Comparison of ENCODE assay signal across 26 cellular contexts in genomic region chrX:150558424-150558823, GRCh38. TPM values are rescaled to one million over a fixed set of nuclear protein-coding genes. Genes with fewer than 3 reads are reported as not detected.
DNase-seq lines count a peak whose midpoint lies in the region; ATAC-seq, FAIRE-seq and TF ChIP-seq lines count a peak whose summit lies in the region.
"Had no signal": no experiment of that assay in that cellular context is flagged by ENCODE, and none has a peak within 500 bp of the region (broad histone marks: within the 10 kb centered on the region; RNA-seq: fewer than 3 reads in every experiment).

No MANE protein-coding gene starts in this region.

- H3K4me3 Mint-ChIP-seq in activated T-cell treated with anti-CD3 and anti-CD28 coated beads, Interleukin-2, amount 50 U/mL, for 4 hours, result no peak overlapping the region
- H3K4me3 Mint-ChIP-seq: CD4-positive, CD25-positive, alpha-beta regulatory T cell; T-cell had no signal

- H3K27ac ChIP-seq in HepG2 (ENCODE audit: extremely low read length, insufficient read depth, low read length), result no peak overlapping the region
- H3K27ac ChIP-seq in right lobe of liver, result no peak overlapping the region
- H3K27ac ChIP-seq in neuronal stem cell (replicated peaks; ENCODE audit: low read length), result no peak overlapping the region
- H3K27ac ChIP-seq: KMS-11 had no signal

- H3K4me1 ChIP-seq in HepG2 (ENCODE audit: insufficient read depth, low read length), result peaks cover 31% of the 10 kb centered on the region
- H3K4me1 ChIP-seq in right lobe of liver, result no peaks in the 10 kb centered on the region
- H3K4me1 ChIP-seq in neuronal stem cell (ENCODE audit: control insufficient read depth in 2 of 2, insufficient read depth in 1 of 2, low read depth in 1 of 2, low read length in 2 of 2), result peaks cover 0 to 3% of the 10 kb centered on the region in 2 donors
- H3K4me1 ChIP-seq: BE2C had no signal

- intact Hi-C loops in HepG2 (cut with micrococcal nuclease; ENCODE audit: unreplicated experiment) (no loop called here), right lobe of liver (cut with DNase I) (no loop called here)

- H3K4me1 Mint-ChIP-seq in activated T-cell treated with anti-CD3 and anti-CD28 coated beads, Interleukin-2, amount 50 U/mL, for 4 hours (ENCODE audit: low read depth), result no peaks in the 10 kb centered on the region
- H3K4me1 Mint-ChIP-seq: CD4-positive, CD25-positive, alpha-beta regulatory T cell; T-cell had no signal

- H2AK5ac ChIP-seq in neuronal stem cell (ENCODE audit: low read depth, low read length), result no peak overlapping the region

- TF ChIP-seq CTCF in HepG2 (CRISPR knock-in tag; IDR thresholded peaks at IDR 0.05) (no peak), right lobe of liver (IDR thresholded peaks at IDR 0.05) (no peak)

- no peak overlapping the region for H4K8ac ChIP-seq in neuronal stem cell (ENCODE audit: low read depth, low read length)

- H3K14ac ChIP-seq in neuronal stem cell (ENCODE audit: low read length), result no peak overlapping the region

- no peak overlapping the region for H3K18ac ChIP-seq in neuronal stem cell (ENCODE audit: low read length)

- TF ChIP-seq EP300 in HepG2 (IDR thresholded peaks at IDR 0.05; ENCODE audit: low read depth in 2 of 2, low read length in 2 of 2) (no peak), HepG2 (CRISPR knock-in tag; IDR thresholded peaks at IDR 0.05; ENCODE audit: borderline replicate concordance) (no peak)

- no peak for ATAC-seq in HepG2
- no peak for ATAC-seq in right lobe of liver
- ATAC-seq in activated T-cell treated with anti-CD3 and anti-CD28 coated beads, Interleukin-2, amount 50 U/mL, for 4 hours, result no peak
- ATAC-seq in HG03097 (IDR thresholded peaks at IDR 0.05; ENCODE audit: low FRiP score, unreplicated experiment), result no peak
- ATAC-seq: SK-N-SH treated with all-trans-retinoic acid at 6 μM for 48 hours, T-cell had no signal

- H2BK120ac ChIP-seq in neuronal stem cell (ENCODE audit: low read depth, low read length), result no peak overlapping the region

- no peak overlapping the region for H2BK15ac ChIP-seq in neuronal stem cell (ENCODE audit: low read length)

- H3K9ac ChIP-seq in HepG2 (ENCODE audit: insufficient read depth, low read depth, low read length), result no peak overlapping the region
- H3K9ac ChIP-seq in neuronal stem cell (ENCODE audit: low read depth, low read length, poor library complexity), result no peak overlapping the region
- H3K9ac ChIP-seq: KMS-11 had no signal

- H2AFZ ChIP-seq in HepG2 (ENCODE audit: low read length) (no peak overlapping the region), neuronal stem cell (ENCODE audit: low read length) (peak overlapping the region; percentile 71)

- CTCF ChIA-PET in HepG2 (lab: Yijun Ruan, JAX; ENCODE audit: low intra/inter-chr PET ratio, low total read pairs), result no interaction called here

- TF ChIP-seq POLR2A in HepG2 (IDR thresholded peaks at IDR 0.05; ENCODE audit: insufficient read depth in 1 of 2, low read depth in 2 of 2, low read length in 2 of 2) (no peak), right lobe of liver (IDR thresholded peaks at IDR 0.05) (no peak)

- H3K27me3 Mint-ChIP-seq in activated T-cell treated with anti-CD3 and anti-CD28 coated beads, Interleukin-2, amount 50 U/mL, for 4 hours (ENCODE audit: low read depth), result no peaks in the 10 kb centered on the region

- H3K4me3 ChIP-seq in HepG2 (replicated peaks in 1 of 3; ENCODE audit: insufficient read depth in 1 of 3, low read depth in 2 of 3, low read length in 3 of 3) (no peak overlapping the region), right lobe of liver (no peak overlapping the region), iPS-18c (ENCODE audit: insufficient read depth, low read depth, low read length) (peak overlapping the region; percentile 9; the same call in 1 of the 2 replicates), neuronal stem cell (ENCODE audit: low read length in 2 of 2) (no peak overlapping the region)

- no peak overlapping the region for H3K23ac ChIP-seq in neuronal stem cell (ENCODE audit: low read depth, low read length, poor library complexity)

- H3K9me3 ChIP-seq in HepG2 (ENCODE audit: low read length) (no peaks in the 10 kb centered on the region), right lobe of liver (no peaks in the 10 kb centered on the region), iPS-18c (ENCODE audit: control insufficient read depth, insufficient read depth, low read length) (no peaks in the 10 kb centered on the region), neuronal stem cell (replicated peaks in 1 of 2; ENCODE audit: control insufficient read depth in 2 of 2, insufficient read depth in 1 of 2, low read depth in 1 of 2, low read length in 2 of 2) (no peaks in the 10 kb centered on the region)
- H3K9me3 ChIP-seq: BE2C had no signal

- no peaks in the 10 kb centered on the region for H3K9me3 Mint-ChIP-seq in activated T-cell treated with anti-CD3 and anti-CD28 coated beads, Interleukin-2, amount 50 U/mL, for 4 hours
- H3K9me3 Mint-ChIP-seq: CD4-positive, CD25-positive, alpha-beta regulatory T cell; T-cell had no signal

- no peak overlapping the region for H3K4ac ChIP-seq in neuronal stem cell (ENCODE audit: low read length)

- in situ Hi-C loops in HepG2 (cut with HindIII; ENCODE audit: extremely low pct_ligation_motif_present, low pct_unique_long_range_greater_than_20kb), result no loop called here
- in situ Hi-C loops in G401 (cut with HindIII; ENCODE audit: low sequenced_read_pairs), result no loop called here

- no peak overlapping the region for H2BK5ac ChIP-seq in neuronal stem cell (ENCODE audit: low read length)

- WGBS in HepG2 (ENCODE audit: low lambda C conversion rate), result no CpG with 5 or more reads among the region's 7 CpGs
- WGBS in right lobe of liver (ENCODE audit: insufficient coverage, low coverage, low lambda C conversion rate, missing lambda C conversion rate), result 61% methylated on average over 5 of the region's 7 CpGs
- no CpG with 5 or more reads among the region's 7 CpGs for WGBS in neuronal stem cell (ENCODE audit: extremely low coverage in 2 of 2, insufficient read length in 2 of 2, insufficient replicate concordance in 1 of 2), 2 donors

- no peaks in the 10 kb centered on the region for H4K20me1 ChIP-seq in HepG2 (ENCODE audit: insufficient read depth, low read length)

- no peak overlapping the region for H4K91ac ChIP-seq in neuronal stem cell (ENCODE audit: low read depth, low read length, poor library complexity)

- FAIRE-seq in HepG2 (lab: Jason Lieb, UNC), result no peak
- FAIRE-seq: A204.1, GM12892 had no signal

- H3K27me3 ChIP-seq in HepG2 (ENCODE audit: control insufficient read depth in 1 of 2, insufficient read depth in 2 of 2, low read length in 2 of 2) (no peaks in the 10 kb centered on the region), right lobe of liver (no peaks in the 10 kb centered on the region), neuronal stem cell (ENCODE audit: control insufficient read depth in 3 of 3, insufficient read depth in 3 of 3, low read depth in 1 of 3, low read length in 3 of 3) (no peaks in the 10 kb centered on the region)
- H3K27me3 ChIP-seq: BE2C had no signal

- H3K36me3 ChIP-seq in HepG2 (replicated peaks in 1 of 2; ENCODE audit: control insufficient read depth in 1 of 2, insufficient read depth in 2 of 2, low read length in 2 of 2) (no peaks in the 10 kb centered on the region), right lobe of liver (no peaks in the 10 kb centered on the region), neuronal stem cell (replicated peaks in 1 of 2; ENCODE audit: control insufficient read depth in 2 of 2, insufficient read depth in 2 of 2, low read length in 2 of 2) (no peaks in the 10 kb centered on the region)
- H3K36me3 ChIP-seq: BE2C had no signal

- no peaks in the 10 kb centered on the region for H3K79me1 ChIP-seq in neuronal stem cell (ENCODE audit: low read depth, low read length)

- no peak for TF ChIP-seq RAD21 in HepG2 (CRISPR knock-in tag; IDR thresholded peaks at IDR 0.05)

- POLR2A ChIA-PET in HepG2 (lab: Yijun Ruan, JAX), result interaction anchor here (1.0 kb wide), 1 partner anchor 10 kb away, joined by 3 read pairs; the partner anchor contains the start of gene MTM1

- BruUV-seq in HepG2 (replicated peaks; lab: Mats Ljungman, UMichigan), result no TSS peak

- H3K79me2 ChIP-seq in HepG2 (ENCODE audit: insufficient read depth, low read length), result no peaks in the 10 kb centered on the region

- peak overlapping the region; percentile 23; the same call in 1 of the 2 replicates for H3K4me2 ChIP-seq in HepG2 (ENCODE audit: low read depth, low read length)
- H3K4me2 ChIP-seq in neuronal stem cell (ENCODE audit: insufficient read depth, low read length, poor library complexity, severe bottlenecking), result peak overlapping the region; percentile 25
- H3K4me2 ChIP-seq: KMS-11 had no signal

- H2BK12ac ChIP-seq in neuronal stem cell (ENCODE audit: low read length), result no peak overlapping the region

- DNase-seq in HepG2 (ENCODE audit: low spot score) (no peak), right lobe of liver (no peak), NCI-H69 (lab: John Stamatoyannopoulos, UW) (peak; percentile 7), neuronal stem cell (ENCODE audit: low spot score) (no peak), G401 (ENCODE audit: low spot score) (no peak)
- DNase-seq in activated T-cell treated with anti-CD3 and anti-CD28 coated beads, Interleukin-2, amount 50 U/mL, for 4 hours, result no peak
- DNase-seq: BE2C; CD4-positive, CD25-positive, alpha-beta regulatory T cell; COR-L47; DMS153; HCEC 1CT; MV-4-11; NCI-H1417 treated with DMSO at 0.1 percent for 48 hours; NCI-H2029; NCI-H2171 treated with DMSO at 0.1 percent for 48 hours; NCI-H446; NCI-H526 treated with DMSO at 0.1 percent for 48 hours; RPMI8226; SHP77 treated with DMSO at 0.1 percent for 48 hours; T-cell had no signal

- H3K36me3 Mint-ChIP-seq in activated T-cell treated with anti-CD3 and anti-CD28 coated beads, Interleukin-2, amount 50 U/mL, for 4 hours (ENCODE audit: insufficient read depth), result no peaks in the 10 kb centered on the region
- H3K36me3 Mint-ChIP-seq: CD4-positive, CD25-positive, alpha-beta regulatory T cell; T-cell had no signal

RNA-seq across cellular contexts. Expression of gene MTM1, which starts 10.0 kb away (rescaled TPM):
- 15.2 and 27.2 TPM in 2 replicates for total RNA-seq in HepG2 (2016; rRNA removed; fragmentation: Illumina TruSeq; extraction: Trizol)
- total RNA-seq in HepG2 (2016; cell fraction: cytosol; rRNA removed; fragmentation: Illumina TruSeq; extraction: Trizol; ENCODE audit: low read depth), result 15.6 and 17.4 TPM in 2 replicates
- 16.4 and 29.7 TPM in 2 replicates for total RNA-seq in HepG2 (2016; cell fraction: insoluble cytoplasmic fraction; rRNA removed; fragmentation: Illumina TruSeq; extraction: Trizol)
- total RNA-seq in HepG2 (2016; cell fraction: membrane; rRNA removed; fragmentation: Illumina TruSeq; extraction: Trizol), result 9.7 and 11.4 TPM in 2 replicates
- total RNA-seq in HepG2 (2016; cell fraction: nucleus; rRNA removed; fragmentation: Illumina TruSeq; extraction: Trizol), result 15.2 and 19.0 TPM in 2 replicates
- 8.7 and 12.0 TPM in 2 replicates for polyA plus RNA-seq in HepG2 (2011; rRNA removed)
- polyA plus RNA-seq in HepG2 (2011; cell fraction: cytosol; rRNA removed), result 4.5 and 5.6 TPM in 2 replicates
- polyA plus RNA-seq in HepG2 (2011; cell fraction: nucleus; rRNA removed), result 3.9 and 5.2 TPM in 2 replicates
- polyA plus RNA-seq in HepG2 (2012), result 10.3 and 16.8 TPM in 2 replicates
- polyA plus RNA-seq in HepG2 (2016; cell fraction: cytosol; fragmentation: Illumina TruSeq; extraction: Trizol; ENCODE audit: low read depth), result 0.55 and 0.63 TPM in 2 replicates
- polyA plus RNA-seq in HepG2 (2016; cell fraction: insoluble cytoplasmic fraction; fragmentation: Illumina TruSeq; extraction: Trizol; ENCODE audit: low read depth), result 21.9 and 26.9 TPM in 2 replicates
- polyA plus RNA-seq in HepG2 (2016; cell fraction: membrane; fragmentation: Illumina TruSeq; extraction: Trizol; ENCODE audit: low read depth), result 1.6 and 2.2 TPM in 2 replicates
- 13.2 and 14.3 TPM in 2 replicates for polyA plus RNA-seq in HepG2 (2016; cell fraction: nucleus; fragmentation: Illumina TruSeq; extraction: Trizol; ENCODE audit: insufficient read depth, low read depth)
- polyA minus RNA-seq in HepG2 (2011; rRNA and poly(A)+ RNA removed; ENCODE audit: low replicate concordance), result 2.7 and 7.2 TPM in 2 replicates
- 6.0 and 7.1 TPM in 2 replicates for polyA minus RNA-seq in HepG2 (2011; cell fraction: cytosol; rRNA and poly(A)+ RNA removed)
- 40.0 and 50.3 TPM in 2 replicates for polyA minus RNA-seq in HepG2 (2011; cell fraction: nucleus; rRNA and poly(A)+ RNA removed)
- 10 to 100 TPM in 5 of 6 experiments, 1 to 10 TPM in 1; 9.8 to 18.0 (median 13.5) TPM for total RNA-seq in right lobe of liver
- 4.0 TPM for polyA plus RNA-seq in neuronal stem cell (2013, experiment 1 of 2)
- polyA plus RNA-seq in neuronal stem cell (2013, experiment 2 of 2), result 3.9 TPM
- 10 to 100 TPM; 14.9 to 17.2 (median 15.4) TPM for total RNA-seq in activated T-cell treated with anti-CD3 and anti-CD28 coated beads, Interleukin-2, amount 50 U/mL, for 4 hours
- 4.1 and 9.4 TPM in 2 replicates for total RNA-seq in G401 (2014; rRNA removed; shearing (Covaris generic))
